In the genomic region with DNA sequence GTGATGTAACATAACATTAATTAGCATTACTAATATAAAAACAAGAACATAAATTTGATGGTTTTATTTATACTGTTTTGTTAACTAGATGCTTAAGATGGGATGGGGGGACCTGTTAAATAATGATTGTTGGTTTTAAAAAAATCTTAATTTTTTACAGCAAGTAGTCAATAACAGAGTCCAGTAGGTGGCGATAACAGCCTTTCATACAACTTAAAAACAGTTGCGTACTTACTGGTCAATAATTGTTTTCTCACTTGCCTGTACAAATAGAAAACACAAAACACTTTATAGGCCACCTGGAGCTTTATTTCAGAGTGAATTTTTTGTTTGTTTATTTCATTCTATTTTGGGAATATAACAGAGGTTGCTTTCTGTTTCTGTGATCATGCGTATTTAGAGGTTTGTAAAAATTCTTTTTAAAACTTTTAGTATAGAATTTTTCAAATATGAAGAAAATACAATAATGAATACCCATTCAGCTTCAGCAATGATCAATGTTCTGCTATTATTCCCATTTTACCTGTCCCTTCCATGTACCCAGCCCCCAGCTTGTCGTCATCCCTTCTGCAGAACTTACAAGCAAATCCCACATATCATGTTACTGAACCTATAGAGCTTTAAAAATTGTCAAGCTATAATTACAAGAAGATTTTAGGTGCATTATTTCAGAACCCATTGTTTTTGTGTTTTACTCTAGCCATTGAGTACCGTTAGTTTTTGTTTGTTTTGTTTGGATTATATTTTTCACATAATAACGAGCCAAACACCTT, we compare ENCODE assay signal across 8 cellular contexts.
DNase-seq lines count a peak whose midpoint lies in the region; ATAC-seq, FAIRE-seq and TF ChIP-seq lines count a peak whose summit lies in the region.

No MANE protein-coding gene starts in this region.

- no peaks in the 10 kb centered on the region for H3K36me3 ChIP-seq in PC-3 (ENCODE audit: low read depth, low read length)

- H2AFZ ChIP-seq in PC-3 (ENCODE audit: low read length) = no peak overlapping the region

- peak; percentile 68 for TF ChIP-seq CTCF in PC-3 (conservative IDR thresholded peaks at IDR 0.05; ENCODE audit: low read depth, low read length)
- TF ChIP-seq CTCF in nephron (IDR thresholded peaks at IDR 0.05; ENCODE audit: unreplicated experiment in 3 of 3) = peak; percentile 60 to 84 (median 73)

- BruUV-seq in PC-3 (replicated peaks; lab: Mats Ljungman, UMichigan) = no TSS peak

- no peaks in the 10 kb centered on the region for H3K4me1 ChIP-seq in PC-3 (ENCODE audit: insufficient read depth, low read length)

- DNase-seq in GM04504 (ENCODE audit: low read depth) = peak; percentile 24
- DNase-seq in KG1 (lab: John Stamatoyannopoulos, UW) = peak; percentile 21
- DNase-seq in PC-3 = peak; percentile 64
- no peak for DNase-seq in ecto neural progenitor cell (ENCODE audit: low spot score)
- DNase-seq in stimulated activated CD4-positive, alpha-beta T cell treated with anti-CD3 and anti-CD28 coated beads, Interleukin-1b, Interleukin-23, amount 100 ng/mL, for 48 hours = no peak

- H3K4me1 Mint-ChIP-seq in nephron = peaks cover 4% of the 10 kb centered on the region

- no peaks in the 10 kb centered on the region for H3K27me3 ChIP-seq in PC-3 (ENCODE audit: low read length)

- no peak overlapping the region for H3K27ac ChIP-seq in PC-3 (ENCODE audit: low read length)

- ATAC-seq in PC-3 (no peak), HG03196 (IDR thresholded peaks at IDR 0.05; ENCODE audit: unreplicated experiment) (no peak)

- H3K9me3 ChIP-seq in PC-3 (ENCODE audit: low read length) = no peaks in the 10 kb centered on the region

- FAIRE-seq in endometrium (lab: Jason Lieb, UNC) = peak; percentile 91

- intact Hi-C loops in PC-3 (cut with micrococcal nuclease) = loop anchor here (1.0 kb wide), 1 partner anchor 558 kb away; no protein-coding TSS in a partner anchor

- no peaks in the 10 kb centered on the region for H3K79me2 ChIP-seq in PC-3 (ENCODE audit: low read length)

- H3K9ac ChIP-seq in PC-3 (ENCODE audit: low read length) = no peak overlapping the region

- no peaks in the 10 kb centered on the region for H3K9me3 Mint-ChIP-seq in nephron

- no peaks in the 10 kb centered on the region for H4K20me1 ChIP-seq in PC-3 (ENCODE audit: low read length)

- H3K4me3 ChIP-seq in PC-3 (ENCODE audit: low read length) = no peak overlapping the region

- H3K27ac Mint-ChIP-seq in nephron = no peak overlapping the region

- no peak overlapping the region for H3K4me2 ChIP-seq in PC-3 (ENCODE audit: low read length)

- H3K4me3 Mint-ChIP-seq in nephron = peak overlapping the region in 1 of 3 experiments; percentile 11

- no peaks in the 10 kb centered on the region for H3K27me3 Mint-ChIP-seq in nephron (ENCODE audit: low read depth)

- no peaks in the 10 kb centered on the region for H3K9me2 ChIP-seq in PC-3 (replicated peaks; ENCODE audit: low read length)

- POLR2A ChIA-PET in PC-3 (lab: Charles Lee; ENCODE audit: unreplicated experiment) = no interaction called here

- H3F3A ChIP-seq in PC-3 (ENCODE audit: low read length, unreplicated experiment) = no peaks in the 10 kb centered on the region

- H3K36me3 Mint-ChIP-seq in nephron (ENCODE audit: low read depth) = peaks cover 2% of the 10 kb centered on the region

- CTCF ChIA-PET in PC-3 (lab: Charles Lee) = interaction anchor here (0.6 kb wide), 1 partner anchor 100 kb away, joined by 3 read pairs; no protein-coding TSS in a partner anchor

Comparison
In these comparisons a context has a peak if more than half of its experiments do, and no peak if none do; other contexts are left out.
1. DNase-seq: peak in GM04504 (single experiment), KG1 (single experiment) and PC-3 (single experiment); none in ecto neural progenitor cell (single experiment) and stimulated activated CD4-positive, alpha-beta T cell treated with anti-CD3 and anti-CD28 coated beads, Interleukin-1b, Interleukin-23, amount 100 ng/mL, for 48 hours (single experiment).